Comparison of ENCODE assay signal across 8 cellular contexts in the genomic region with DNA sequence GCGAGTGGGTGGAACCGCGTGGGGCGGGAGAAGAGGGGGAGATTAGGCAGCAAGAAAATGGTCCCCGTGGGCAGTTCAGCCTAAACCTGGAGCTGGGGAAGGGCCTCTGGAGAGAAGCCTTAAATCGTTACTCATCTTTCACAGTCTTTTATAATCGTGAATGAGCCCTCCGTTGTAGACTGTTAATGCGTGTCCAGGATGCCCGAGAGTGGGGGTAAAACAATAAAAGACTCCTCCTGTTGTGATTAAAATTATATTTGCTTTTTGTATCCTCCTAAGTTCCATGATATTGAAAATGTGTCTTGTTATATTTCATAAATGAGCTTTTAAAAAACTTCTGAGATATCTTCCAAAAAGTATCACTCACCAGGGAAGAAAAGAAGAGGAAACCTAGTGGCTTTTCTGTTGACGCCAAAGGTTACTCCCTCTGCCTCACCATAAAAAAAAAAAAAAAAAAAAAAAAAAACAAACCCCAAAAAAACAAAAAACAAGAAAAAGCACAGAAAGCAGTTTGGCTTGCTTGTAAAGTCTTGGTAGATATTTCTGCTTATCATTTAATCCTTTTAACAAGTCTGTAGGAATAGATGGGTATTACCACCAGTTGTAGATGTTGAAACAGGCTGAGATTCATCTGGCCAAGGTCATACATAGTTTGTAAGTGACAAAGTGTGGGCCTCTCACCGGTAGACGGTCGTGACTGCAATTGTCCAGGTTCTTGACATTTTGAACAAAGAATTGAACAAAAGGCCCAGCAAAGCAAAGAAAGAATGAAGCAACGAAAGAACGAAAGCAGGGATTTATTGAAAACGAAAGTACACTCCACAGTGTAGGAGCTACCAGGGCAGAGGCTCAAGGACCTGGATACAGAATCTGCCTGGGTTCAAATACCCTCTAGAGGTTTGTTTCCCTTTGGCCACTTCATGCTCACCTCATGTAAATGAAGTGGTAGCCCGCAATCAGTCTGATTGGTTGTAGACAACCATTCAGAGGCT. TPM values are rescaled to one million over a fixed set of nuclear protein-coding genes. Genes with fewer than 3 reads are reported as not detected.
DNase-seq lines count a peak whose midpoint lies in the region; ATAC-seq and TF ChIP-seq lines count a peak whose summit lies in the region.

No MANE protein-coding gene starts in this region.

- H3K9me3 ChIP-seq in MG63 (no peaks in the 10 kb centered on the region), right lobe of liver (no peaks in the 10 kb centered on the region), thyroid gland (no peaks in the 10 kb centered on the region)

- no peak for DNase-seq in activated CD4-positive, alpha-beta T cell treated with anti-CD3 and anti-CD28 coated beads, Interleukin-2, amount 10 ng/mL, durations not matched to agents 7 days and 5 days
- DNase-seq in activated CD4-positive, alpha-beta T cell treated with anti-CD3 and anti-CD28 coated beads for 4 hours, result no peak
- no peak for DNase-seq in MG63
- DNase-seq in astrocyte of the spinal cord (ENCODE audit: low read depth, low spot score), result peak; percentile 58
- DNase-seq in right lobe of liver, result no peak
- peak; percentile 13 to 14 for DNase-seq in thyroid gland
- no peak for DNase-seq in T-helper 9 cell
- no peak for DNase-seq in left lobe of liver (ENCODE audit: low spot score)

- peak overlapping the region; percentile 81 for H3K4me3 Mint-ChIP-seq in activated CD4-positive, alpha-beta T cell treated with anti-CD3 and anti-CD28 coated beads, Interleukin-2, amount 10 ng/mL, durations not matched to agents 7 days and 5 days

- POLR2A ChIA-PET in activated CD4-positive, alpha-beta T cell treated with anti-CD3 and anti-CD28 coated beads, Interleukin-2, amount 10 ng/mL, durations not matched to agents 7 days and 5 days (lab: Charles Lee), result interaction anchor here (0.6 to 1.6 kb wide), 2 partner anchors 10 to 12 kb away, joined by 3 to 10 read pairs; a partner anchor contains a TSS

- H3K27ac Mint-ChIP-seq in activated CD4-positive, alpha-beta T cell treated with anti-CD3 and anti-CD28 coated beads, Interleukin-2, amount 10 ng/mL, durations not matched to agents 7 days and 5 days, result peak overlapping the region; percentile 99

- no peaks in the 10 kb centered on the region for H3K27me3 Mint-ChIP-seq in activated CD4-positive, alpha-beta T cell treated with anti-CD3 and anti-CD28 coated beads, Interleukin-2, amount 10 ng/mL, durations not matched to agents 7 days and 5 days

- TF ChIP-seq POLR2A in right lobe of liver (IDR thresholded peaks at IDR 0.05) (no peak), thyroid gland (IDR thresholded peaks at IDR 0.05) (no peak)

- H3K36me3 ChIP-seq in MG63, result no peaks in the 10 kb centered on the region
- H3K36me3 ChIP-seq in right lobe of liver, result no peaks in the 10 kb centered on the region
- H3K36me3 ChIP-seq in thyroid gland, result no peaks in the 10 kb centered on the region

- H3K4me1 ChIP-seq in right lobe of liver, result peaks cover 0 to 31% (median 0%) of the 10 kb centered on the region in 4 donors
- H3K4me1 ChIP-seq in thyroid gland, result peaks cover 45 to 51% of the 10 kb centered on the region in 2 donors

- H3K27me3 ChIP-seq in MG63 (no peaks in the 10 kb centered on the region), right lobe of liver (no peaks in the 10 kb centered on the region), thyroid gland (no peaks in the 10 kb centered on the region)

- WGBS in right lobe of liver (ENCODE audit: insufficient coverage, low coverage, low lambda C conversion rate, missing lambda C conversion rate), result 5% methylated on average over 18 of the region's 18 CpGs
- 18 to 21% methylated on average over 18 of the region's 18 CpGs for WGBS in thyroid gland, 2 donors

- peaks cover 7% of the 10 kb centered on the region for H3K9me3 Mint-ChIP-seq in activated CD4-positive, alpha-beta T cell treated with anti-CD3 and anti-CD28 coated beads, Interleukin-2, amount 10 ng/mL, durations not matched to agents 7 days and 5 days

- CTCF ChIA-PET in activated CD4-positive, alpha-beta T cell treated with anti-CD3 and anti-CD28 coated beads, Interleukin-2, amount 10 ng/mL, durations not matched to agents 7 days and 5 days (lab: Charles Lee), result interaction anchor here (1.5 to 2.2 kb wide), 2 partner anchors 12 to 20 kb away, joined by 4 to 9 read pairs; a partner anchor contains a TSS

- no peaks in the 10 kb centered on the region for H3K36me3 Mint-ChIP-seq in activated CD4-positive, alpha-beta T cell treated with anti-CD3 and anti-CD28 coated beads, Interleukin-2, amount 10 ng/mL, durations not matched to agents 7 days and 5 days (ENCODE audit: low read depth)

- H3K27ac ChIP-seq in right lobe of liver (peak overlapping the region; percentile 95 to 98 (median 97)), thyroid gland (peak overlapping the region; percentile 89 to 99 (median 94))

- ATAC-seq in right lobe of liver (peak in 2 of 4 donors; percentile 3 to 9), left lobe of liver (no peak)

- TF ChIP-seq CTCF in astrocyte of the spinal cord (IDR thresholded peaks at IDR 0.05; ENCODE audit: low read depth, low read length) (no peak), right lobe of liver (IDR thresholded peaks at IDR 0.05) (no peak), thyroid gland (IDR thresholded peaks at IDR 0.05) (no peak)

- in situ Hi-C loops in astrocyte of the spinal cord (cut with HindIII; ENCODE audit: low sequenced_read_pairs), result no loop called here

- H3K4me3 ChIP-seq in MG63, result peak overlapping the region; percentile 51
- H3K4me3 ChIP-seq in astrocyte of the spinal cord (ENCODE audit: low read depth, low read length), result peak overlapping the region; percentile 33
- peak overlapping the region; percentile 59 to 64 (median 63) for H3K4me3 ChIP-seq in right lobe of liver
- H3K4me3 ChIP-seq in thyroid gland (replicated peaks in 1 of 3), result peak overlapping the region in 2 of 3 donors; percentile 9 to 44

- intact Hi-C loops in right lobe of liver (cut with DNase I) (no loop called here), thyroid gland (cut with DNase I) (no loop called here)

- H3K4me1 Mint-ChIP-seq in activated CD4-positive, alpha-beta T cell treated with anti-CD3 and anti-CD28 coated beads, Interleukin-2, amount 10 ng/mL, durations not matched to agents 7 days and 5 days, result peaks cover 54% of the 10 kb centered on the region

RNA-seq across cellular contexts. Expression of a gene that starts 11.4 kb away (rescaled TPM):
- total RNA-seq in activated CD4-positive, alpha-beta T cell treated with anti-CD3 and anti-CD28 coated beads, Interleukin-2, amount 10 ng/mL, durations not matched to agents 7 days and 5 days, result 100 to 1,000 TPM; 124 to 152 TPM
- 12.4 and 13.7 TPM in 2 replicates for total RNA-seq in MG63 (2014; rRNA removed; shearing (Covaris generic); ENCODE audit: low replicate concordance)
- 100 to 1,000 TPM in 1 of 6 experiments, 10 to 100 TPM in 5; 48.5 to 117 (median 55.7) TPM for total RNA-seq in right lobe of liver
- total RNA-seq in thyroid gland, result 100 to 1,000 TPM in 1 of 4 donors, 10 to 100 TPM in 3; 74.8 to 110 (median 90.6) TPM
- total RNA-seq in left lobe of liver, result 54.4 TPM

Comparison
In these comparisons a context has a peak if more than half of its experiments do, and no peak if none do; other contexts are left out.
1. DNase-seq: peak in astrocyte of the spinal cord (single experiment) and thyroid gland (2 of 2); none in activated CD4-positive, alpha-beta T cell treated with anti-CD3 and anti-CD28 coated beads, Interleukin-2, amount 10 ng/mL, durations not matched to agents 7 days and 5 days (single experiment), activated CD4-positive, alpha-beta T cell treated with anti-CD3 and anti-CD28 coated beads for 4 hours (0 of 2), MG63 (single experiment), right lobe of liver (0 of 3), T-helper 9 cell (single experiment) and left lobe of liver (single experiment).
2. Peak in every context shown above with its lines, with median percentiles within 50 percentile points of each other: H3K4me3 ChIP-seq.